8 cellular contexts compared by ENCODE assay signal in genomic region chr1:112707217-112708001, GRCh38. TPM values are rescaled to one million over a fixed set of nuclear protein-coding genes. Genes with fewer than 3 reads are reported as not detected.
A peak's percentile ranks its signal among the peaks of the same experiment; 100 is the strongest.
DNase-seq lines count a peak whose midpoint lies in the region; FAIRE-seq and TF ChIP-seq lines count a peak whose summit lies in the region.

No MANE protein-coding gene starts in this region.

- H4K91ac ChIP-seq in neuronal stem cell (ENCODE audit: low read depth, low read length, poor library complexity), result no peak overlapping the region

- peak overlapping the region; percentile 80 for H3K18ac ChIP-seq in neuronal stem cell (ENCODE audit: low read length)

- no peaks in the 10 kb centered on the region for H3K9me3 ChIP-seq in SJSA1 (replicated peaks)
- no peaks in the 10 kb centered on the region for H3K9me3 ChIP-seq in neuronal stem cell (replicated peaks in 1 of 2; ENCODE audit: control insufficient read depth in 2 of 2, insufficient read depth in 1 of 2, low read depth in 1 of 2, low read length in 2 of 2)
- H3K9me3 ChIP-seq in transverse colon, result no peaks in the 10 kb centered on the region

- H2AK5ac ChIP-seq in neuronal stem cell (ENCODE audit: low read depth, low read length), result no peak overlapping the region

- H2BK5ac ChIP-seq in neuronal stem cell (ENCODE audit: low read length), result peak overlapping the region; percentile 43

- DNase-seq in GM04504 (ENCODE audit: low read depth), result peak; percentile 74
- DNase-seq in H54 (ENCODE audit: insufficient read length, low spot score), result peak; percentile 94
- peak; percentile 92 to 93 for DNase-seq in SJSA1 (ENCODE audit: low read depth in 1 of 2, low spot score in 2 of 2)
- DNase-seq in activated naive CD4-positive, alpha-beta T cell treated with anti-CD3 and anti-CD28 coated beads, Interleukin-2, amount 50 U/mL, for 16 hours, result peak; percentile 66
- peak; percentile 70 for DNase-seq in germinal center (ENCODE audit: low spot score)
- DNase-seq in neuronal stem cell (ENCODE audit: low spot score), result peak; percentile 86
- DNase-seq in transverse colon, result peak; percentile 92

- H3K9ac ChIP-seq in neuronal stem cell (ENCODE audit: low read depth, low read length, poor library complexity), result no peak overlapping the region

- intact Hi-C loops in transverse colon (cut with DNase I; ENCODE audit: low total_unique reads), result loop anchor here (5.0 kb wide), 1 partner anchor 315 kb away; no protein-coding TSS in a partner anchor

- H2BK12ac ChIP-seq in neuronal stem cell (ENCODE audit: low read length), result no peak overlapping the region

- H3K4me2 ChIP-seq in neuronal stem cell (ENCODE audit: insufficient read depth, low read length, poor library complexity, severe bottlenecking), result peak overlapping the region; percentile 84

- H3K23ac ChIP-seq in neuronal stem cell (ENCODE audit: low read depth, low read length, poor library complexity), result peak overlapping the region; percentile 14

- peaks cover 4% of the 10 kb centered on the region for H3K79me1 ChIP-seq in neuronal stem cell (ENCODE audit: low read depth, low read length)

- peak overlapping the region; percentile 96 for H3K4me3 ChIP-seq in SJSA1
- H3K4me3 ChIP-seq in neuronal stem cell (ENCODE audit: low read length in 2 of 2), result peak overlapping the region; percentile 64 to 89
- H3K4me3 ChIP-seq in transverse colon, result peak overlapping the region; percentile 65 to 97 (median 96)

- H3K27me3 ChIP-seq in SJSA1 (replicated peaks) (no peaks in the 10 kb centered on the region), neuronal stem cell (ENCODE audit: control insufficient read depth in 3 of 3, insufficient read depth in 3 of 3, low read depth in 1 of 3, low read length in 3 of 3) (peaks cover 0 to 42% (median 0%) of the 10 kb centered on the region in 3 experiments), transverse colon (no peaks in the 10 kb centered on the region)

- H2AFZ ChIP-seq in neuronal stem cell (ENCODE audit: low read length), result peak overlapping the region; percentile 90

- no peak overlapping the region for H2BK120ac ChIP-seq in neuronal stem cell (ENCODE audit: low read depth, low read length)

- no peak for TF ChIP-seq EP300 in transverse colon (IDR thresholded peaks at IDR 0.05; ENCODE audit: low read depth)

- H3K27ac ChIP-seq in SJSA1 (peak overlapping the region; percentile 69), neuronal stem cell (replicated peaks; ENCODE audit: low read length) (peak overlapping the region; percentile 57), transverse colon (peak overlapping the region; percentile 99 to 100 (median 99))

- H2BK15ac ChIP-seq in neuronal stem cell (ENCODE audit: low read length), result no peak overlapping the region

- no peak for FAIRE-seq in H54 (lab: Jason Lieb, UNC)

- H3K36me3 ChIP-seq in SJSA1, result peaks cover 27% of the 10 kb centered on the region
- peaks cover under 1 to 18% of the 10 kb centered on the region in 2 donors for H3K36me3 ChIP-seq in neuronal stem cell (replicated peaks in 1 of 2; ENCODE audit: control insufficient read depth in 2 of 2, insufficient read depth in 2 of 2, low read length in 2 of 2)
- no peaks in the 10 kb centered on the region for H3K36me3 ChIP-seq in transverse colon

- in situ Hi-C loops in transverse colon (cut with MboI; ENCODE audit: low pct_ligation_motif_present in 1 of 4, low pct_unique_long_range_greater_than_20kb in 1 of 4, low sequenced_read_pairs in 3 of 4), result loop anchor here (5.0 to 25.0 kb wide), 4 partner anchors 83 to 355 kb away; partner anchors contain the start of genes CTTNBP2NL (in 4 of the 4) and LRIG2 (in 1 of the 4)

- no peak overlapping the region for H4K8ac ChIP-seq in neuronal stem cell (ENCODE audit: low read depth, low read length)

- no peak for TF ChIP-seq POLR2A in H54 (IDR thresholded peaks at IDR 0.05; ENCODE audit: low read depth, low read length)
- TF ChIP-seq POLR2A in transverse colon (IDR thresholded peaks at IDR 0.05), result no peak

- no peak overlapping the region for H3K14ac ChIP-seq in neuronal stem cell (ENCODE audit: low read length)

- H3K4me1 ChIP-seq in SJSA1 (replicated peaks), result peaks cover 37% of the 10 kb centered on the region
- peaks cover 23 to 24% of the 10 kb centered on the region in 2 donors for H3K4me1 ChIP-seq in neuronal stem cell (ENCODE audit: control insufficient read depth in 2 of 2, insufficient read depth in 1 of 2, low read depth in 1 of 2, low read length in 2 of 2)
- H3K4me1 ChIP-seq in transverse colon, result peaks cover 26 to 41% (median 29%) of the 10 kb centered on the region in 4 donors

- no CpG with 5 or more reads among the region's 43 CpGs for WGBS in neuronal stem cell (ENCODE audit: extremely low coverage in 2 of 2, insufficient read length in 2 of 2, insufficient replicate concordance in 1 of 2), 2 donors
- WGBS in transverse colon (ENCODE audit: low coverage in 1 of 2), 2 donors, result 7 to 21% methylated on average over 7 to 43 of the region's 43 CpGs

- H3K4ac ChIP-seq in neuronal stem cell (ENCODE audit: low read length), result no peak overlapping the region

- peak; percentile 94 for TF ChIP-seq CTCF in LNCAP (IDR thresholded peaks at IDR 0.05)
- peak; percentile 89 to 96 (median 92) for TF ChIP-seq CTCF in transverse colon (IDR thresholded peaks at IDR 0.05)

RNA-seq across cellular contexts. Expression of gene RHOC, which starts 0.5 kb away (rescaled TPM):
- 555 and 570 TPM in 2 replicates for total RNA-seq in SJSA1 (2014; rRNA removed; shearing (Covaris generic))
- 62.8 TPM for polyA plus RNA-seq in neuronal stem cell (2013, experiment 1 of 2)
- polyA plus RNA-seq in neuronal stem cell (2013, experiment 2 of 2), result 63.2 TPM
- total RNA-seq in transverse colon, result 100 to 1,000 TPM; 438 to 737 (median 617) TPM

RNA-seq across cellular contexts. Expression of gene PPM1J, which starts 7.7 kb away (rescaled TPM):
- not detected in 2 replicates for total RNA-seq in SJSA1 (2014; rRNA removed; shearing (Covaris generic))
- polyA plus RNA-seq in neuronal stem cell (2013, experiment 1 of 2), result 3.8 TPM
- 3.8 TPM for polyA plus RNA-seq in neuronal stem cell (2013, experiment 2 of 2)
- 1 to 10 TPM in 1 of 4 donors, under 1 TPM in 1, not detected in 2; 0.68 to 1.7 TPM for total RNA-seq in transverse colon

RNA-seq across cellular contexts. Expression of gene MOV10, which starts 33.0 kb away (rescaled TPM):
- 47.4 and 57.0 TPM in 2 replicates for total RNA-seq in SJSA1 (2014; rRNA removed; shearing (Covaris generic))
- 58.9 TPM for polyA plus RNA-seq in neuronal stem cell (2013, experiment 1 of 2)
- polyA plus RNA-seq in neuronal stem cell (2013, experiment 2 of 2), result 58.7 TPM
- total RNA-seq in transverse colon, result 100 to 1,000 TPM in 1 of 4 donors, 10 to 100 TPM in 3; 22.1 to 129 (median 76.9) TPM

Comparison
In these comparisons a context has a peak if more than half of its experiments do, and no peak if none do; other contexts are left out.
1. Peak in every context shown above with its lines: DNase-seq, H3K4me3 ChIP-seq and H3K27ac ChIP-seq.